ENCODE assay signal across 24 cellular contexts in genomic region chr9:118612201-118612600, GRCh38.
"Had no signal": no experiment of that assay in that cellular context is flagged by ENCODE, and none has a peak within 500 bp of the region (broad histone marks: within the 10 kb centered on the region; RNA-seq: fewer than 3 reads in every experiment).

No MANE protein-coding gene starts in this region.

- H3K4me1 ChIP-seq: colonic mucosa, esophagus muscularis mucosa, esophagus squamous epithelium, foreskin keratinocyte, gastrocnemius medialis, gastroesophageal sphincter, heart left ventricle, heart right ventricle had no signal

- H3K4me3 ChIP-seq: colonic mucosa, coronary artery, dorsolateral prefrontal cortex, esophagus muscularis mucosa, esophagus squamous epithelium, gastrocnemius medialis, gastroesophageal sphincter, heart left ventricle, heart right ventricle had no signal

- H3K9me3 ChIP-seq: colonic mucosa, esophagus muscularis mucosa, esophagus squamous epithelium, gastrocnemius medialis, gastroesophageal sphincter had no signal

- H3K27me3 ChIP-seq: colonic mucosa, dorsolateral prefrontal cortex, esophagus muscularis mucosa, esophagus squamous epithelium, foreskin keratinocyte, gastrocnemius medialis, gastroesophageal sphincter, heart left ventricle had no signal

- H3K27ac ChIP-seq: colonic mucosa, coronary artery, dorsolateral prefrontal cortex, epithelial cell of prostate, esophagus muscularis mucosa, esophagus squamous epithelium, foreskin keratinocyte, gastrocnemius medialis, gastroesophageal sphincter, heart left ventricle, heart right ventricle had no signal

- H3K27me3 Mint-ChIP-seq: dendritic cell treated with granulocyte-macrophage colony-stimulating factor and Interleukin-4, amounts not matched to agents 40 ng/mL and 50 ng/mL, for 4 days; effector memory CD8-positive, alpha-beta T cell had no signal

- H3K36me3 ChIP-seq: colonic mucosa, esophagus muscularis mucosa, esophagus squamous epithelium, gastrocnemius medialis, gastroesophageal sphincter, heart left ventricle, heart right ventricle had no signal

- H3K4me3 Mint-ChIP-seq: dendritic cell treated with granulocyte-macrophage colony-stimulating factor and Interleukin-4, amounts not matched to agents 40 ng/mL and 50 ng/mL, for 4 days; effector memory CD8-positive, alpha-beta T cell had no signal

- H3K27ac Mint-ChIP-seq: dendritic cell treated with granulocyte-macrophage colony-stimulating factor and Interleukin-4, amounts not matched to agents 40 ng/mL and 50 ng/mL, for 4 days; effector memory CD8-positive, alpha-beta T cell had no signal

- FAIRE-seq: endothelial cell of umbilical vein had no signal

- DNase-seq: colonic mucosa; cortex of kidney; dermis blood vessel endothelial cell; dorsolateral prefrontal cortex; effector CD4-positive, alpha-beta T cell; effector CD8-positive, alpha-beta T cell; effector memory CD4-positive, alpha-beta T cell; effector memory CD8-positive, alpha-beta T cell; erythroblast; esophagus squamous epithelium; foreskin fibroblast; foreskin keratinocyte; foreskin melanocyte; gastrocnemius medialis; glutamatergic neuron; head of caudate nucleus; heart left ventricle; heart right ventricle had no signal
